Comparison of ENCODE assay signal across 10 cellular contexts in the genomic region with DNA sequence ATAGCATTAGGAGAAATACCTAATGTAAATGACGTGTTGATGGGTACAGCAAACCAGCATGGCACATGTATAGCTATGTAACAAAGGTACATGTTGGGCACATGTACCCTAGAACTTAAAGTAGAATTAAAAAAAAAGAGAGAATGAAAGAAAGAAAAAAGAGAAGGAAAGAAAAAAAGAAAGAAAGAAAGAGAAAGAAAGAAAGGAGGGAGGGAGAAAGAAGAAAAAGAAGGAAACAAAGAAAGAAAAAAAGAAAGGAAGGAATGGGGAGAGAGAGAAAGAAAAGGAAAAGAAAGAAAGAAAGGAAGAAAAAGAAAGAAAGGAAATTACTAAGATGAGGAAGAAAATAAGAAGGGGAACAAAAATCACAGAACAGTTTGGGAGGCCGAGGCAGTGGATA.
"Had no signal": no experiment of that assay in that cellular context is flagged by ENCODE, and none has a peak within 500 bp of the region (broad histone marks: within the 10 kb centered on the region; RNA-seq: fewer than 3 reads in every experiment).

No MANE protein-coding gene starts in this region.

- H3K36me3 ChIP-seq: HAP-1 had no signal

- FAIRE-seq: H1, H54, K562 had no signal

- H3K4me1 ChIP-seq: HAP-1 had no signal

- H3K27ac Mint-ChIP-seq: HFFc6 had no signal

- H3K4me3 Mint-ChIP-seq: HFFc6 had no signal

- DNase-seq: GM23248, HFFc6, IMR-90, KG1 had no signal

- ATAC-seq: HCT116, K562 had no signal

- H3K27ac ChIP-seq: GM23248, HL-60 had no signal

- H2AFZ ChIP-seq: GM23248 had no signal

- H3K9ac ChIP-seq: GM23248 had no signal

- H3K4me3 ChIP-seq: GM23248, HAP-1, K562 had no signal

- H3K9me3 ChIP-seq: HAP-1 had no signal
